In genomic region chr2:68560583-68560982, GRCh38 we compare ENCODE assay signal across 25 cellular contexts.
"Had no signal": no experiment of that assay in that cellular context is flagged by ENCODE, and none has a peak within 500 bp of the region (broad histone marks: within the 10 kb centered on the region; RNA-seq: fewer than 3 reads in every experiment).

No MANE protein-coding gene starts in this region.

- DNase-seq: colonic mucosa; cortex of kidney; dermis blood vessel endothelial cell; dorsolateral prefrontal cortex; effector CD4-positive, alpha-beta T cell; effector CD8-positive, alpha-beta T cell; effector memory CD4-positive, alpha-beta T cell; effector memory CD8-positive, alpha-beta T cell; endodermal cell; erythroblast; esophagus squamous epithelium; foreskin melanocyte; gastrocnemius medialis; glutamatergic neuron; head of caudate nucleus; heart left ventricle; heart right ventricle had no signal

- H3K27me3 ChIP-seq: colonic mucosa, dorsolateral prefrontal cortex, esophagus muscularis mucosa, esophagus squamous epithelium, foreskin keratinocyte, gastrocnemius medialis, gastroesophageal sphincter, heart left ventricle, heart right ventricle had no signal

- ATAC-seq: effector memory CD8-positive, alpha-beta T cell; esophagus mucosa; gastrocnemius medialis; gastroesophageal sphincter; heart left ventricle; heart right ventricle had no signal

- FAIRE-seq: colon, endometrium, frontal cortex had no signal

- H3K4me3 ChIP-seq: colonic mucosa, coronary artery, dorsolateral prefrontal cortex, esophagus muscularis mucosa, esophagus squamous epithelium, gastrocnemius medialis, gastroesophageal sphincter, heart left ventricle, heart right ventricle had no signal

- H3K36me3 ChIP-seq: colonic mucosa, esophagus muscularis mucosa, esophagus squamous epithelium, gastrocnemius medialis, gastroesophageal sphincter, heart left ventricle, heart right ventricle had no signal

- H3K4me1 ChIP-seq: colonic mucosa, esophagus muscularis mucosa, gastrocnemius medialis, gastroesophageal sphincter, heart left ventricle, heart right ventricle had no signal

- H3K27ac ChIP-seq: colonic mucosa, coronary artery, dorsolateral prefrontal cortex, esophagus muscularis mucosa, esophagus squamous epithelium, foreskin keratinocyte, gastrocnemius medialis, gastroesophageal sphincter, heart left ventricle, heart right ventricle had no signal

- H3K9me3 ChIP-seq: colonic mucosa, esophagus muscularis mucosa, esophagus squamous epithelium, gastrocnemius medialis, gastroesophageal sphincter, heart left ventricle, heart right ventricle had no signal
